Comparison of ENCODE assay signal across 1 cellular context in genomic region chr19:12610540-12611360, GRCh38.
TF ChIP-seq lines count a peak whose summit lies in the region.

TSS of gene ZNF490 (minus strand) at chr19:12610813. CDS start at chr19:12610680, 133 bp downstream.
TSS of gene ZNF791 (plus strand) at chr19:12610920. CDS start at chr19:12611080, 160 bp downstream.

TF ChIP-seq in HepG2, 621 proteins besides CTCF, POLR2A, EP300 and RAD21 (continued from another document and continues in another):
- TF ChIP-seq ZHX2 (IDR thresholded peaks at IDR 0.05; ENCODE audit: low read depth): peak; percentile 74; the same call in 1 of the 2 replicates
- no peak for TF ChIP-seq ZHX2 (CRISPR knock-in tag; IDR thresholded peaks at IDR 0.05; ENCODE audit: borderline replicate concordance)
- no peak; the same call in 1 of the 2 replicates for TF ChIP-seq ZNF670 (CRISPR knock-in tag; IDR thresholded peaks at IDR 0.05; ENCODE audit: borderline replicate concordance)
- TF ChIP-seq ELF4 (CRISPR knock-in tag; IDR thresholded peaks at IDR 0.05; ENCODE audit: borderline replicate concordance): peak; percentile 71; the same call in 1 of the 2 replicates
- no peak for TF ChIP-seq ZNF646 (CRISPR knock-in tag; IDR thresholded peaks at IDR 0.05)
- peak; percentile 25; the same call in 1 of the 2 replicates for TF ChIP-seq ZNF567 (CRISPR knock-in tag; IDR thresholded peaks at IDR 0.05; ENCODE audit: borderline replicate concordance)
- TF ChIP-seq ZNF749 (CRISPR knock-in tag; IDR thresholded peaks at IDR 0.05; ENCODE audit: borderline replicate concordance): no peak
- TF ChIP-seq ZBTB42 (CRISPR knock-in tag; IDR thresholded peaks at IDR 0.05): no peak
- TF ChIP-seq TCF7L2 (IDR thresholded peaks at IDR 0.05; ENCODE audit: low read depth, low read length): no peak
- TF ChIP-seq DMTF1 (CRISPR knock-in tag; IDR thresholded peaks at IDR 0.05): no peak
- TF ChIP-seq ZNF275 (CRISPR knock-in tag; IDR thresholded peaks at IDR 0.05; ENCODE audit: borderline replicate concordance): peak; percentile 71; the same call in 1 of the 2 replicates
- TF ChIP-seq MED13 (CRISPR knock-in tag; IDR thresholded peaks at IDR 0.05): no peak
- TF ChIP-seq RNF219 (CRISPR knock-in tag; IDR thresholded peaks at IDR 0.05): no peak
- TF ChIP-seq ZNF512 (CRISPR knock-in tag; IDR thresholded peaks at IDR 0.05): no peak
- TF ChIP-seq JUN (CRISPR knock-in tag; IDR thresholded peaks at IDR 0.05): no peak
- TF ChIP-seq CHD2 (IDR thresholded peaks at IDR 0.05; ENCODE audit: low read depth, low read length): no peak
- TF ChIP-seq HNRNPH1 (optimal IDR thresholded peaks at IDR 0.05; ENCODE audit: low read depth, low read length): no peak
- TF ChIP-seq ELF3 (CRISPR knock-in tag; IDR thresholded peaks at IDR 0.05): peak; percentile 94
- TF ChIP-seq ZNF513 (CRISPR knock-in tag; conservative IDR thresholded peaks at IDR 0.05): no peak
- peak; percentile 63; the same call in 1 of the 2 replicates for TF ChIP-seq ZNF572 (CRISPR knock-in tag; IDR thresholded peaks at IDR 0.05)
- peak; percentile 84; the same call in 1 of the 2 replicates for TF ChIP-seq ZBTB44 (CRISPR knock-in tag; IDR thresholded peaks at IDR 0.05)
